In the genomic region with DNA sequence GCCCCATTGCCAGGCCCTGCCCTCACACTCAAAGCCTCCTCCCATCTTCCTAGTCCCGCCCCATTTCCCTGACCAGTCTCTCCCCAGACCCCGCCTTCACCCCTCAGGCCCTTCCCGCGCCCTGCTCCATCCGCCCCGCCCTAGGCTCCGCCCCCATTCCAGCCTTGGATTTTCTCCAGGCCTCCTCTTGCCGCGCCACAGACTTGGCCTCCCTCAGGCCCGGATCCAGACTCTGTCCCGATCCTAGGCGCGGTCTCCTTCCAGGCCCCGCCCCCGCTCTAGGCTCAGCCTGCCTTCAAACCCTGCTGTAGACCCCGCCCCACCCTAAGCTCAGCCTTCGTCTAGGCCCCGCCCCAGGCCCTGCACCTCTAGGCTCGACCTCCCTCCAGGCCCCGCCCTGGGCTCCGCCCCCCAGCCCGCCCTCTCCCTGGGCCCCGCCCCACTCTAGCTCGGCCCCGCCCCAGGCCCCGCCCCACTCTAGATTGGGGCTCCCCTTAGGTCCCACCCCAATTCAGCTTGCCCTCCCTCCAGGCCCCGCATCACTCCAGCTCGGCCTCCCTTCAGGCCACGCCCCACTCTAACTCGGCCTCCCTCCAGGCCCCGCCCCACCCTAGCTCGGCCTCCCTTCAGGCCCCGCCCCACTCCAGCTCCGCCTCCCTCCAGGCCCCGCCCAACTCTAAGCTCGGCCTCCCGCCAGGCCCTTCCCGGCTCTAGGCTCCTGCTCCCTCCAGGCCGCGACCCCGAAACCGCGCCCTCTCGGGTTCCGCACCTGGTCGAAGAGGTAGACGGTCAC, we compare ENCODE assay signal across 8 cellular contexts. TPM values are rescaled to one million over a fixed set of nuclear protein-coding genes. Genes with fewer than 3 reads are reported as not detected.
DNase-seq lines count a peak whose midpoint lies in the region; ATAC-seq and TF ChIP-seq lines count a peak whose summit lies in the region.

No MANE protein-coding gene starts in this region.

- H3K27me3 ChIP-seq in RWPE2 (ENCODE audit: insufficient read depth, poor library complexity, severe bottlenecking) = no peaks in the 10 kb centered on the region
- H3K27me3 ChIP-seq in neural progenitor cell = peaks cover 31% of the 10 kb centered on the region
- H3K27me3 ChIP-seq in stomach = peaks cover 0 to 40% (median 4%) of the 10 kb centered on the region in 3 donors

- peaks cover 17% of the 10 kb centered on the region for H4K20me1 ChIP-seq in neural progenitor cell (ENCODE audit: low read depth)

- TF ChIP-seq EP300 in stomach (IDR thresholded peaks at IDR 0.05) = no peak

- H3K4me3 Mint-ChIP-seq in Calu3 (ENCODE audit: low read depth, unreplicated experiment) = peak overlapping the region; percentile 64
- peak overlapping the region; percentile 77 for H3K4me3 Mint-ChIP-seq in neural progenitor cell

- H3K9me3 ChIP-seq in RWPE2 (ENCODE audit: severe bottlenecking) = no peaks in the 10 kb centered on the region
- no peaks in the 10 kb centered on the region for H3K9me3 ChIP-seq in neural progenitor cell (ENCODE audit: low read depth)
- no peaks in the 10 kb centered on the region for H3K9me3 ChIP-seq in stomach

- no peak for TF ChIP-seq POLR2A in stomach (IDR thresholded peaks at IDR 0.05)

- ATAC-seq in GM21447 (IDR thresholded peaks at IDR 0.05; ENCODE audit: unreplicated experiment) (peak; percentile 59), RWPE2 (ENCODE audit: low read depth) (peak; percentile 82)

- WGBS in stomach, 5 donors = 1 to 3% (median 2%) methylated on average over 32 to 47 of the region's 47 CpGs

- H3K9me3 Mint-ChIP-seq in Calu3 (ENCODE audit: low read depth, unreplicated experiment) (no peaks in the 10 kb centered on the region), neural progenitor cell (no peaks in the 10 kb centered on the region)

- DNase-seq in Calu3 (peak; percentile 96), HuH-7 (ENCODE audit: low spot score) (peak; percentile 96), RWPE2 (ENCODE audit: low spot score) (peak; percentile 99), fibroblast of villous mesenchyme (ENCODE audit: low read depth) (peak; percentile 98), neural progenitor cell (ENCODE audit: low spot score) (peak; percentile 98), stomach (peak; percentile 98)
- peak; percentile 64 for DNase-seq in activated effector memory CD4-positive, alpha-beta T cell treated with Interleukin-2 at 50 U/mL for 16 hours

- TF ChIP-seq CTCF in Calu3 (IDR thresholded peaks at IDR 0.05; ENCODE audit: unreplicated experiment) (no peak), RWPE2 (IDR thresholded peaks at IDR 0.05; ENCODE audit: poor library complexity, severe bottlenecking) (no peak), fibroblast of villous mesenchyme (IDR thresholded peaks at IDR 0.05; ENCODE audit: insufficient read depth, low read depth, low read length) (no peak), neural progenitor cell (IDR thresholded peaks at IDR 0.05) (no peak), stomach (IDR thresholded peaks at IDR 0.05) (no peak)

- H3K27ac Mint-ChIP-seq in Calu3 (ENCODE audit: unreplicated experiment) (peak overlapping the region; percentile 39), neural progenitor cell (peak overlapping the region; percentile 72)

- intact Hi-C loops in Calu3 (cut with micrococcal nuclease; ENCODE audit: unreplicated experiment) (no loop called here), stomach (cut with DNase I; ENCODE audit: low total_unique reads) (no loop called here)

- H3K27me3 Mint-ChIP-seq in Calu3 (ENCODE audit: unreplicated experiment) (peaks cover 77% of the 10 kb centered on the region), neural progenitor cell (ENCODE audit: insufficient read depth, low read depth) (peaks cover 18% of the 10 kb centered on the region)

- H3K79me2 ChIP-seq in neural progenitor cell (ENCODE audit: low read depth) = no peaks in the 10 kb centered on the region

- no TSS peak for BruUV-seq in Calu3 (replicated peaks; lab: Mats Ljungman, UMichigan)

- H2AFZ ChIP-seq in neural progenitor cell (replicated peaks) = no peak overlapping the region

- no peak overlapping the region for H3K9ac ChIP-seq in neural progenitor cell

- CTCF ChIA-PET in Calu3 (lab: Charles Lee) = interaction anchor here (0.6 to 1.5 kb wide), 8 partner anchors 14 to 708 kb away, joined by 3 to 8 read pairs (median 3); partner anchors contain the start of gene KDELR1

- H3K4me3 ChIP-seq in RWPE2 (ENCODE audit: severe bottlenecking) = peak overlapping the region; percentile 61
- peak overlapping the region; percentile 64 for H3K4me3 ChIP-seq in fibroblast of villous mesenchyme (ENCODE audit: low read depth, low read length)
- peak overlapping the region; percentile 55 for H3K4me3 ChIP-seq in neural progenitor cell
- H3K4me3 ChIP-seq in stomach = peak overlapping the region; percentile 47 to 58 (median 52)

- H3K36me3 ChIP-seq in RWPE2 (ENCODE audit: low read depth) (no peaks in the 10 kb centered on the region), neural progenitor cell (no peaks in the 10 kb centered on the region), stomach (no peaks in the 10 kb centered on the region)

- H3K36me3 Mint-ChIP-seq in Calu3 (ENCODE audit: insufficient read depth, unreplicated experiment) (peaks cover 55% of the 10 kb centered on the region), neural progenitor cell (peaks cover 1% of the 10 kb centered on the region)

- peaks cover 49% of the 10 kb centered on the region for H3F3A ChIP-seq in neural progenitor cell (ENCODE audit: low read depth)

- H3K4me1 Mint-ChIP-seq in Calu3 (ENCODE audit: low read depth, unreplicated experiment) = peaks cover 32% of the 10 kb centered on the region
- peaks cover 44% of the 10 kb centered on the region for H3K4me1 Mint-ChIP-seq in neural progenitor cell

- H3K27ac ChIP-seq in RWPE2 (ENCODE audit: poor library complexity, severe bottlenecking) (peak overlapping the region; percentile 66), neural progenitor cell (no peak overlapping the region), stomach (peak overlapping the region; percentile 55 to 87 (median 81))

- H3K4me1 ChIP-seq in RWPE2 (ENCODE audit: insufficient read depth, poor library complexity, severe bottlenecking) (peaks cover 10% of the 10 kb centered on the region), neural progenitor cell (peaks cover 14% of the 10 kb centered on the region), stomach (peaks cover 30 to 91% (median 63%) of the 10 kb centered on the region in 4 donors)

- H3K4me2 ChIP-seq in neural progenitor cell = peak overlapping the region; percentile 75

RNA-seq across cellular contexts. Expression of gene LMTK3, which starts 18.5 kb away (rescaled TPM):
- total RNA-seq in Calu3 (2022) (1.0 and 2.4 TPM in 2 replicates), fibroblast of villous mesenchyme (0.32 and 0.43 TPM in 2 replicates), neural progenitor cell (ENCODE audit: low replicate concordance) (0.02 and 3.5 TPM in 2 replicates), stomach (10 to 100 TPM in 1 of 5 donors, 1 to 10 TPM in 1, under 1 TPM in 2, not detected in 1; 0.45 to 23.5 (median 1.1) TPM)
- 1 to 10 TPM; 1.1 to 3.5 (median 2.8) TPM for polyA plus RNA-seq in stomach

RNA-seq across cellular contexts. Expression of gene CYTH2, which starts 24.0 kb away (rescaled TPM):
- 98.1 and 109 TPM in 2 replicates for total RNA-seq in Calu3 (2022)
- 31.1 and 42.5 TPM in 2 replicates for total RNA-seq in fibroblast of villous mesenchyme
- 50.3 and 107 TPM in 2 replicates for total RNA-seq in neural progenitor cell (ENCODE audit: low replicate concordance)
- 100 to 1,000 TPM in 2 of 5 donors, 10 to 100 TPM in 3; 39.3 to 229 (median 75.9) TPM for total RNA-seq in stomach
- 10 to 100 TPM; 46.3 to 63.7 (median 48.8) TPM for polyA plus RNA-seq in stomach

RNA-seq across cellular contexts. Expression of gene KCNJ14, which starts 37.7 kb away (rescaled TPM):
- total RNA-seq in Calu3 (2022) (9.6 and 9.9 TPM in 2 replicates), fibroblast of villous mesenchyme (0.43 and 0.64 TPM in 2 replicates), neural progenitor cell (ENCODE audit: low replicate concordance) (0.69 and 0.74 TPM in 2 replicates), stomach (1 to 10 TPM in 2 of 5 donors, under 1 TPM in 1, not detected in 2; 0.92 to 4.6 (median 1.0) TPM)
- under 1 TPM in 2 of 3 donors, not detected in 1; 0.19 to 0.75 TPM for polyA plus RNA-seq in stomach

RNA-seq across cellular contexts. Expression of gene GRWD1, which starts 47.3 kb away (rescaled TPM):
- total RNA-seq in Calu3 (2022) (75.0 and 76.7 TPM in 2 replicates), fibroblast of villous mesenchyme (25.1 and 38.4 TPM in 2 replicates), neural progenitor cell (ENCODE audit: low replicate concordance) (10.6 and 31.5 TPM in 2 replicates), stomach (10 to 100 TPM in 4 of 5 donors, 1 to 10 TPM in 1; 5.8 to 49.4 (median 18.5) TPM)
- 10 to 100 TPM in 2 of 3 donors, 1 to 10 TPM in 1; 7.6 to 13.9 (median 12.8) TPM for polyA plus RNA-seq in stomach

RNA-seq across cellular contexts. Expression of gene SULT2B1, which starts 58.9 kb away (rescaled TPM):
- 0.64 TPM in 1 of 2 replicates, not detected in the other for total RNA-seq in Calu3 (2022)
- total RNA-seq in fibroblast of villous mesenchyme = under 0.01 TPM in 1 of 2 replicates, not detected in the other
- total RNA-seq in neural progenitor cell (ENCODE audit: low replicate concordance) = 1.6 TPM in 1 of 2 replicates, not detected in the other
- 1 to 10 TPM in 2 of 5 donors, not detected in 3; 2.6 to 3.1 TPM for total RNA-seq in stomach
- polyA plus RNA-seq in stomach = 10 to 100 TPM in 1 of 3 donors, 1 to 10 TPM in 2; 2.0 to 46.8 (median 5.0) TPM
